Comparison of ENCODE assay signal across 21 cellular contexts in the genomic region with DNA sequence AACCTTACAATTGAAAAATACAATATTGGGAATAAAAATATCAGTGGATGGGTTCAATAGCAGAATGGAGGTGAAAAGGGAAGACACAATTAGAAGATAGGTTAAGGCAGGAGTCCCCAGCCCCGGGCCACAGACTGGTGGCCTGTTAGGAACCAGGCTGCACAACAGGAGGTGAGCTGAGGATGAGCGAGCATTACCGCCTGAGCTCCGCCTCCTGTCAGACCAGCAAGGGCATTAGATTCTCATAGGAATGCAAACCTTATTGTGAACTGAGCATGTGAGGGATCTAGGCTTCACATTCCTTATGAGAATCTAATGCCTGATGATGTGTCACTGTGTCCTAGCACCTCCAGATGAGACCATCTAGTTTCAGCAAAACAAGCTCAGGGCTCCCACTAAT. TPM values are rescaled to one million over a fixed set of nuclear protein-coding genes. Genes with fewer than 3 reads are reported as not detected.
DNase-seq lines count a peak whose midpoint lies in the region; FAIRE-seq and TF ChIP-seq lines count a peak whose summit lies in the region.
"Had no signal": no experiment of that assay in that cellular context is flagged by ENCODE, and none has a peak within 500 bp of the region (broad histone marks: within the 10 kb centered on the region; RNA-seq: fewer than 3 reads in every experiment).

No MANE protein-coding gene starts in this region.

- H3K9me3 ChIP-seq in spleen, result no peaks in the 10 kb centered on the region

- no peak for TF ChIP-seq CTCF in spleen (IDR thresholded peaks at IDR 0.05 in 8 of 11, conservative IDR thresholded peaks at IDR 0.05 in 3 of 11)
- no peak for TF ChIP-seq CTCF in coronary artery (IDR thresholded peaks at IDR 0.05)

- no peak for TF ChIP-seq POLR2A in spleen (IDR thresholded peaks at IDR 0.05)

- no peak overlapping the region for H3K27ac ChIP-seq in spleen
- no peak overlapping the region for H3K27ac ChIP-seq in coronary artery
- H3K27ac ChIP-seq: GM23248 had no signal

- no peaks in the 10 kb centered on the region for H3K27me3 ChIP-seq in spleen (replicated peaks in 1 of 7)

- peak; percentile 12 for DNase-seq in HT1080 (ENCODE audit: low read depth)
- peak; percentile 68 for DNase-seq in ecto neural progenitor cell (ENCODE audit: low spot score)
- peak; percentile 14 for DNase-seq in iPS DF 4.7 (ENCODE audit: extremely low read depth, low spot score)
- DNase-seq in spleen, result peak; percentile 60
- DNase-seq in coronary artery (ENCODE audit: low spot score), result no peak
- DNase-seq in urothelium cell line (ENCODE audit: low spot score), result no peak
- DNase-seq in GM19239 (ENCODE audit: insufficient read length, low spot score), result no peak
- DNase-seq: CD4-positive, CD25-positive, alpha-beta regulatory T cell; EL; GM23248; KG1; NCI-H1092 treated with DMSO at 0.1 percent for 48 hours; NCI-H146; NCI-H2029; NCI-H2227 treated with DMSO at 0.1 percent for 48 hours; NCI-H510A; NCI-H774; Right ventricle myocardium superior had no signal

- intact Hi-C loops in spleen (cut with DNase I; ENCODE audit: low total_unique reads), result no loop called here

- H3K4me3 ChIP-seq in spleen (no peak overlapping the region), coronary artery (no peak overlapping the region)
- H3K4me3 ChIP-seq: GM12878, GM23248 had no signal

- H3K36me3 ChIP-seq in spleen, result no peaks in the 10 kb centered on the region

- FAIRE-seq in urothelium cell line (lab: Jason Lieb, UNC), result no peak
- no peak for FAIRE-seq in GM19239 (lab: Jason Lieb, UNC)
- FAIRE-seq: GM12878, HTR-8/SVneo had no signal

- no peaks in the 10 kb centered on the region for H3K4me1 ChIP-seq in spleen

- WGBS in spleen, 5 donors, result 65 to 87% (median 84%) methylated on average over 4 of the region's 4 CpGs

RNA-seq across cellular contexts. Expression of a gene that starts 27.3 kb away (rescaled TPM):
- total RNA-seq in HT1080 (2014; rRNA removed; shearing (Covaris generic)), result 2.5 and 3.5 TPM in 2 replicates
- 6.8 and 7.7 TPM in 2 replicates for polyA plus RNA-seq in HT1080 (2015; cell fraction: cytosol; rRNA removed)
- polyA plus RNA-seq in HT1080 (2015; cell fraction: nucleus; rRNA removed), result 9.0 and 15.3 TPM in 2 replicates
- total RNA-seq in spleen, result 10 to 100 TPM in 2 of 7 donors, 1 to 10 TPM in 5; 1.7 to 12.2 (median 8.1) TPM
- polyA plus RNA-seq in spleen, result 1 to 10 TPM; 2.0 to 4.1 (median 2.8) TPM
- total RNA-seq: GM23248 had no signal
- polyA plus RNA-seq: BJ had no signal

Comparison
In these comparisons a context has a peak if more than half of its experiments do, and no peak if none do; other contexts are left out.
1. DNase-seq: peak in HT1080 (single experiment), ecto neural progenitor cell (single experiment), iPS DF 4.7 (single experiment) and spleen (single experiment); none in coronary artery (single experiment), urothelium cell line (single experiment) and GM19239 (single experiment).